16 cellular contexts compared by ENCODE assay signal in the genomic region with DNA sequence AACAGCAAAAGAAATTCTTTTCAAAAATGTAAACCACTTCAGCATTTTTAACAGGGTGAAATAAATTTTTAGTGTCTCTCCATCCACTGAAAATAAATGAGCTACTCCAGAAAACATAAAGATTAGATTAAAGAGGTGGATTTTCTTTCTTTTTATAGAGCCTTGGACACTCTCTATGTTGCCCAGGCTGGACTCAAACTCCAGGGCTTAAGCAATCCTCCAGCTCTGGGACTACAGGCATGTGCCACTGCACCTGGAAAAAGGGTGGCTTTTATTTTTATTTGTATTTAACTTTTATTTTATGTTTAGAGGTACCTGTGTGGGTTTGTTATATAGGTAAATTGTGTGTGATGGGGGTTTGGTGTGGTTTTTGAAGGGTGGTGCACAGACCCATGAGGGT. TPM values are rescaled to one million over a fixed set of nuclear protein-coding genes. Genes with fewer than 3 reads are reported as not detected.
DNase-seq lines count a peak whose midpoint lies in the region; ATAC-seq and TF ChIP-seq lines count a peak whose summit lies in the region.
"Had no signal": no experiment of that assay in that cellular context is flagged by ENCODE, and none has a peak within 500 bp of the region (broad histone marks: within the 10 kb centered on the region; RNA-seq: fewer than 3 reads in every experiment).

No MANE protein-coding gene starts in this region.

- no peak for TF ChIP-seq CTCF in GM23338 (conservative IDR thresholded peaks at IDR 0.05; ENCODE audit: low read depth in 2 of 2)
- TF ChIP-seq CTCF in Loucy (conservative IDR thresholded peaks at IDR 0.05; ENCODE audit: low read length), result no peak
- TF ChIP-seq CTCF in neural cell (IDR thresholded peaks at IDR 0.05; ENCODE audit: poor library complexity, severe bottlenecking), result no peak
- no peak for TF ChIP-seq CTCF in smooth muscle cell (IDR thresholded peaks at IDR 0.05; ENCODE audit: borderline replicate concordance, insufficient read depth, poor library complexity, severe bottlenecking)

- no peaks in the 10 kb centered on the region for H3K27me3 ChIP-seq in GM23338 (ENCODE audit: insufficient read depth)
- no peaks in the 10 kb centered on the region for H3K27me3 ChIP-seq in Loucy (ENCODE audit: insufficient read depth, low read length, poor library complexity, severe bottlenecking)
- H3K27me3 ChIP-seq in neural cell (ENCODE audit: insufficient read depth, low read depth, low read length), result no peaks in the 10 kb centered on the region
- no peaks in the 10 kb centered on the region for H3K27me3 ChIP-seq in smooth muscle cell (ENCODE audit: low read depth)

- no peaks in the 10 kb centered on the region for H4K20me1 ChIP-seq in GM23338 (replicated peaks; ENCODE audit: insufficient read depth)
- H4K20me1 ChIP-seq in Loucy (ENCODE audit: insufficient read depth, low read length, poor library complexity, severe bottlenecking), result no peaks in the 10 kb centered on the region
- no peaks in the 10 kb centered on the region for H4K20me1 ChIP-seq in neural cell (ENCODE audit: insufficient read depth)
- peaks cover 4% of the 10 kb centered on the region for H4K20me1 ChIP-seq in smooth muscle cell (ENCODE audit: low read depth)

- H3K27ac Mint-ChIP-seq in GM23338, result no peak overlapping the region
- H3K27ac Mint-ChIP-seq: CD4-positive, alpha-beta memory T cell had no signal

- TF ChIP-seq EP300 in neural cell (conservative IDR thresholded peaks at IDR 0.05; ENCODE audit: poor library complexity, severe bottlenecking), result no peak

- ATAC-seq in GM23338, result no peak

- POLR2A ChIA-PET in HEK293T (lab: Yijun Ruan, JAX), result no interaction called here

- no peak for DNase-seq in GM23338 (ENCODE audit: low spot score)
- DNase-seq in smooth muscle cell (lab: John Stamatoyannopoulos, UW; ENCODE audit: unreplicated experiment), result no peak
- no peak for DNase-seq in HEK293T (ENCODE audit: extremely low spot score)
- no peak for DNase-seq in activated CD8-positive, alpha-beta memory T cell treated with anti-CD3 and anti-CD28 coated beads, Interleukin-2, amount 50 U/mL, for 4 hours
- DNase-seq in stimulated activated naive CD4-positive, alpha-beta T cell (lab: John Stamatoyannopoulos, UW), result no peak
- DNase-seq: C1 segment of cervical spinal cord; Calu3; CD4-positive, alpha-beta memory T cell; COR-L47; DMS79 treated with DMSO at 0.1 percent for 48 hours; GOT3; H7; HCEC 1CT had no signal

- TF ChIP-seq RAD21 in neural cell (conservative IDR thresholded peaks at IDR 0.05), result no peak

- H3K4me2 ChIP-seq in GM23338 (no peak overlapping the region), Loucy (ENCODE audit: low read depth, low read length, poor library complexity, severe bottlenecking) (no peak overlapping the region), neural cell (ENCODE audit: low read length) (no peak overlapping the region), smooth muscle cell (peak overlapping the region; percentile 82)

- H3K9me3 ChIP-seq in Loucy (ENCODE audit: insufficient read depth, low read depth, low read length), result no peaks in the 10 kb centered on the region
- no peaks in the 10 kb centered on the region for H3K9me3 ChIP-seq in neural cell (ENCODE audit: low read length)
- H3K9me3 ChIP-seq in smooth muscle cell (replicated peaks; ENCODE audit: low read depth), result no peaks in the 10 kb centered on the region

- H3F3A ChIP-seq in GM23338 (replicated peaks; ENCODE audit: low read depth), result no peaks in the 10 kb centered on the region
- no peaks in the 10 kb centered on the region for H3F3A ChIP-seq in Loucy (ENCODE audit: low read depth)
- H3F3A ChIP-seq in neural cell (ENCODE audit: insufficient read depth, low read length, poor library complexity, severe bottlenecking), result no peaks in the 10 kb centered on the region
- no peaks in the 10 kb centered on the region for H3F3A ChIP-seq in smooth muscle cell (ENCODE audit: low read depth)

- peaks cover 4% of the 10 kb centered on the region; the same call in 1 of the 3 replicates for H3K4me1 Mint-ChIP-seq in GM23338

- H3K79me2 ChIP-seq in GM23338 (replicated peaks; ENCODE audit: insufficient read depth), result no peaks in the 10 kb centered on the region
- H3K79me2 ChIP-seq in Loucy (ENCODE audit: insufficient read depth, low read length), result no peaks in the 10 kb centered on the region
- H3K79me2 ChIP-seq in neural cell (replicated peaks; ENCODE audit: insufficient read depth, low read length), result no peaks in the 10 kb centered on the region
- peaks cover 6% of the 10 kb centered on the region for H3K79me2 ChIP-seq in smooth muscle cell (ENCODE audit: low read depth)

- H3K9me2 ChIP-seq in GM23338 (ENCODE audit: insufficient read depth), result peaks cover 5% of the 10 kb centered on the region; the same call in 1 of the 2 replicates
- H3K9me2 ChIP-seq in Loucy (replicated peaks; ENCODE audit: low read depth, low read length), result no peaks in the 10 kb centered on the region
- no peaks in the 10 kb centered on the region for H3K9me2 ChIP-seq in neural cell (ENCODE audit: insufficient read depth, low read length)

- no peak overlapping the region for H3K4me3 ChIP-seq in GM23338
- no peak overlapping the region for H3K4me3 ChIP-seq in Loucy (ENCODE audit: low read length, poor library complexity, severe bottlenecking)
- H3K4me3 ChIP-seq in neural cell (ENCODE audit: low read length), result no peak overlapping the region
- no peak overlapping the region for H3K4me3 ChIP-seq in smooth muscle cell

- no peak overlapping the region for H3K4me3 Mint-ChIP-seq in GM23338

- H2AFZ ChIP-seq in GM23338, result peak overlapping the region; percentile 99
- H2AFZ ChIP-seq in Loucy (ENCODE audit: low read length), result peak overlapping the region; percentile 93
- no peak overlapping the region for H2AFZ ChIP-seq in neural cell (ENCODE audit: low read depth, low read length)
- H2AFZ ChIP-seq in smooth muscle cell (ENCODE audit: low read depth), result no peak overlapping the region

- CTCF ChIA-PET in HEK293T (lab: Yijun Ruan, JAX), result no interaction called here

- peaks cover 4% of the 10 kb centered on the region; the same call in 1 of the 3 replicates for H3K9me3 Mint-ChIP-seq in GM23338

- H3K36me3 ChIP-seq in GM23338 (ENCODE audit: insufficient read depth), result no peaks in the 10 kb centered on the region
- H3K36me3 ChIP-seq in Loucy (ENCODE audit: insufficient read depth, low read length), result no peaks in the 10 kb centered on the region
- H3K36me3 ChIP-seq in neural cell (ENCODE audit: insufficient read depth, low read length), result no peaks in the 10 kb centered on the region
- no peaks in the 10 kb centered on the region for H3K36me3 ChIP-seq in smooth muscle cell (ENCODE audit: low read depth)

- H3K9ac ChIP-seq in Loucy (ENCODE audit: low read depth, low read length, poor library complexity, severe bottlenecking) (no peak overlapping the region), neural cell (ENCODE audit: low read length) (no peak overlapping the region), smooth muscle cell (ENCODE audit: low read depth) (no peak overlapping the region)

- no peak overlapping the region for H3K27ac ChIP-seq in GM23338 (ENCODE audit: low read depth)
- H3K27ac ChIP-seq in neural cell (ENCODE audit: low read length), result peak overlapping the region; percentile 49
- H3K27ac ChIP-seq in smooth muscle cell (ENCODE audit: low read depth), result no peak overlapping the region

- no peaks in the 10 kb centered on the region; the same call in 2 of the 3 replicates for H3K36me3 Mint-ChIP-seq in GM23338 (ENCODE audit: low read depth)
- H3K36me3 Mint-ChIP-seq: CD4-positive, alpha-beta memory T cell had no signal

- H3K4me1 ChIP-seq in GM23338 (ENCODE audit: insufficient read depth), result peaks cover 14% of the 10 kb centered on the region
- H3K4me1 ChIP-seq in Loucy (ENCODE audit: insufficient read depth, low read length, poor library complexity, severe bottlenecking), result peaks cover 17% of the 10 kb centered on the region
- peaks cover 8% of the 10 kb centered on the region for H3K4me1 ChIP-seq in smooth muscle cell (ENCODE audit: low read depth)

- H3K27me3 Mint-ChIP-seq in GM23338 (ENCODE audit: insufficient read depth, low read depth, poor library complexity), result peaks cover 3% of the 10 kb centered on the region

TF ChIP-seq in GM23338, 12 proteins besides CTCF, POLR2A, EP300 and RAD21:
- TF ChIP-seq NANOG (IDR thresholded peaks at IDR 0.05; ENCODE audit: borderline replicate concordance) (no peak), STAT1 (IDR thresholded peaks at IDR 0.05; ENCODE audit: unreplicated experiment) (no peak), CREB1 (CRISPR knock-in tag; IDR thresholded peaks at IDR 0.05; ENCODE audit: low read depth) (no peak)

TF ChIP-seq in HEK293T, 16 proteins besides CTCF, POLR2A, EP300 and RAD21:
- no peak for TF ChIP-seq SUZ12 (IDR thresholded peaks at IDR 0.05)
- no peak for TF ChIP-seq LEF1 (IDR thresholded peaks at IDR 0.05; ENCODE audit: borderline replicate concordance)
- no peak for TF ChIP-seq FOXK2 (IDR thresholded peaks at IDR 0.05)
- no peak for TF ChIP-seq PKNOX1 (IDR thresholded peaks at IDR 0.05)

RNA-seq across cellular contexts. Expression of gene ITGB6, which starts 19.9 kb away (rescaled TPM):
- not detected in 2 replicates for total RNA-seq in GM23338 (2014; rRNA removed; shearing (Covaris generic))
- not detected in 2 replicates for polyA plus RNA-seq in GM23338 (2016; fragmentation: Nextera tagmentation; extraction: Ambion mirVana)
- polyA plus RNA-seq in neural cell, result 6.1 and 8.3 TPM in 2 replicates
- polyA minus RNA-seq in neural cell, result 5.2 and 6.1 TPM in 2 replicates
- total RNA-seq in smooth muscle cell, result 175 and 181 TPM in 2 replicates
- 15.2 and 85.3 TPM in 2 replicates for polyA plus RNA-seq in smooth muscle cell
- total RNA-seq: A673; CD4-positive, alpha-beta memory T cell; H7 had no signal
- polyA plus RNA-seq: CD4-positive, alpha-beta memory T cell had no signal

Comparison
In these comparisons a context has a peak if more than half of its experiments do, and no peak if none do; other contexts are left out.
1. H2AFZ ChIP-seq: peak in GM23338 (single experiment) and Loucy (single experiment); none in neural cell (single experiment) and smooth muscle cell (single experiment).